Comparison of ENCODE assay signal across 1 cellular context in genomic region chr4:152482211-152482610, GRCh38.
TF ChIP-seq lines count a peak whose summit lies in the region.

No MANE protein-coding gene starts in this region.

TF ChIP-seq in GM12878, 131 proteins besides CTCF, POLR2A, EP300 and RAD21 (continued from another document):
- TF ChIP-seq ZBTB4 (CRISPR knock-in tag; IDR thresholded peaks at IDR 0.05) (no peak), KDM1A (IDR thresholded peaks at IDR 0.05; ENCODE audit: borderline replicate concordance) (no peak), KAT2A (conservative IDR thresholded peaks at IDR 0.05; ENCODE audit: control insufficient read depth, low read depth, low read length) (no peak), MXI1 (IDR thresholded peaks at IDR 0.05; ENCODE audit: low read depth, low read length) (no peak), LARP7 (IDR thresholded peaks at IDR 0.05) (no peak), PRDM15 (CRISPR knock-in tag; IDR thresholded peaks at IDR 0.05) (no peak), PKNOX1 (IDR thresholded peaks at IDR 0.05) (no peak), CHD1 (IDR thresholded peaks at IDR 0.05; ENCODE audit: low read depth, low read length) (no peak), FOXK2 (IDR thresholded peaks at IDR 0.05) (no peak), ATF3 (IDR thresholded peaks at IDR 0.05; ENCODE audit: borderline replicate concordance, extremely low read depth, low read depth, low read length) (no peak), REST (IDR thresholded peaks at IDR 0.05; ENCODE audit: low read depth, low read length) (no peak), E2F8 (IDR thresholded peaks at IDR 0.05; ENCODE audit: low read depth, partially characterized antibody) (no peak), RFX5 (IDR thresholded peaks at IDR 0.05; ENCODE audit: low read depth, low read length) (no peak), PAX8 (IDR thresholded peaks at IDR 0.05) (no peak), ASH2L (IDR thresholded peaks at IDR 0.05; ENCODE audit: borderline replicate concordance, low read depth) (no peak), HCFC1 (IDR thresholded peaks at IDR 0.05; ENCODE audit: low read length) (no peak)
